ENCODE assay signal across 13 cellular contexts in genomic region chr9:4674783-4675182, GRCh38. TPM values are rescaled to one million over a fixed set of nuclear protein-coding genes. Genes with fewer than 3 reads are reported as not detected.
A peak's percentile ranks its signal among the peaks of the same experiment; 100 is the strongest.
DNase-seq lines count a peak whose midpoint lies in the region; ATAC-seq and TF ChIP-seq lines count a peak whose summit lies in the region.
"Had no signal": no experiment of that assay in that cellular context is flagged by ENCODE, and none has a peak within 500 bp of the region (broad histone marks: within the 10 kb centered on the region; RNA-seq: fewer than 3 reads in every experiment).

No MANE protein-coding gene starts in this region.

- H2BK5ac ChIP-seq in H9 (ENCODE audit: insufficient read length, low read length), result no peak overlapping the region

- H3K4me2 ChIP-seq in H9 (ENCODE audit: insufficient read depth, insufficient read length, low read length), result no peak overlapping the region

- H3K27me3 ChIP-seq in AG04450 (ENCODE audit: control insufficient read depth, insufficient read depth, low read length) (no peaks in the 10 kb centered on the region), H9 (ENCODE audit: insufficient read depth, low read length) (no peaks in the 10 kb centered on the region)

- peaks cover 0 to 4% of the 10 kb centered on the region in 2 donors for H3K27me3 Mint-ChIP-seq in effector memory CD8-positive, alpha-beta T cell
- no peaks in the 10 kb centered on the region; the same call in 1 of the 2 replicates for H3K27me3 Mint-ChIP-seq in H9 (ENCODE audit: low read depth)

- H3K4me3 ChIP-seq in AG04450 (ENCODE audit: low read depth, low read length), result no peak overlapping the region

- H3K18ac ChIP-seq in H9 (ENCODE audit: insufficient read length, low read depth, low read length), result no peak overlapping the region

- POLR2A ChIA-PET in AG04450 (lab: Yijun Ruan, JAX), result no interaction called here

- no peak overlapping the region for H2BK12ac ChIP-seq in H9 (ENCODE audit: insufficient read length, low read depth, low read length)

- TF ChIP-seq CTCF in AG04450 (IDR thresholded peaks at IDR 0.05; ENCODE audit: low read depth, low read length) (no peak), H9 (conservative IDR thresholded peaks at IDR 0.05) (no peak)

- ATAC-seq in effector memory CD8-positive, alpha-beta T cell (replicated peaks), result no peak
- no peak for ATAC-seq in GM21515 (IDR thresholded peaks at IDR 0.05; ENCODE audit: unreplicated experiment)
- no peak for ATAC-seq in GM21737 (IDR thresholded peaks at IDR 0.05; ENCODE audit: unreplicated experiment)

- no peaks in the 10 kb centered on the region for H3K9me3 Mint-ChIP-seq in effector memory CD8-positive, alpha-beta T cell
- no peaks in the 10 kb centered on the region for H3K9me3 Mint-ChIP-seq in H9
- H3K9me3 Mint-ChIP-seq: immature natural killer cell, nephron had no signal

- H3K4me3 Mint-ChIP-seq in effector memory CD8-positive, alpha-beta T cell, result no peak overlapping the region
- no peak overlapping the region for H3K4me3 Mint-ChIP-seq in H9
- H3K4me3 Mint-ChIP-seq: immature natural killer cell, nephron had no signal

- H3K4me1 ChIP-seq in H9 (ENCODE audit: insufficient read depth, low read length), result 0 out of 2 replicates have a peak, but pooled peaks cover 6% of the 10 kb centered on the region

- H3K9me3 ChIP-seq in AG04450 (ENCODE audit: control insufficient read depth, insufficient read depth, low read length), result no peaks in the 10 kb centered on the region; the same call in 1 of the 2 replicates
- H3K9me3 ChIP-seq in H9 (ENCODE audit: control insufficient read depth, low read depth, low read length), result no peaks in the 10 kb centered on the region

- no peak overlapping the region for H2BK20ac ChIP-seq in H9 (ENCODE audit: low read depth, low read length, poor library complexity, severe bottlenecking)

- no peak overlapping the region for H2BK120ac ChIP-seq in H9 (ENCODE audit: low read depth, low read length, poor library complexity, severe bottlenecking)

- no peak overlapping the region for H2AFZ ChIP-seq in H9 (ENCODE audit: low read length)

- H3K14ac ChIP-seq in H9 (ENCODE audit: insufficient read depth, low read length), result no peak overlapping the region

- H3K23me2 ChIP-seq in H9 (ENCODE audit: insufficient read length, low read depth, low read length, poor library complexity, severe bottlenecking), result peaks cover 2% of the 10 kb centered on the region

- H3K27ac ChIP-seq in AG04450 (ENCODE audit: low read depth, low read length) (peak overlapping the region; percentile 63), H9 (ENCODE audit: insufficient read length, low read depth, low read length) (no peak overlapping the region)
- H3K27ac ChIP-seq: HL-60 had no signal

- no peak overlapping the region for H3K9ac ChIP-seq in H9 (ENCODE audit: extremely low read depth, insufficient read length, low read length)

- H3K27ac Mint-ChIP-seq in effector memory CD8-positive, alpha-beta T cell, result no peak overlapping the region
- H3K27ac Mint-ChIP-seq in H9, result no peak overlapping the region
- H3K27ac Mint-ChIP-seq: immature natural killer cell had no signal

- no peak overlapping the region for H2AK5ac ChIP-seq in H9 (ENCODE audit: insufficient read length, low read length)

- DNase-seq in AG04450 (ENCODE audit: low read depth, low spot score), result peak; percentile 85
- peak; percentile 60 for DNase-seq in LHCN-M2 (ENCODE audit: low read depth)
- peak; percentile 21 for DNase-seq in brain pericyte (ENCODE audit: low read depth, low spot score)
- peak; percentile 29 for DNase-seq in kidney tubule cell (ENCODE audit: low spot score)
- DNase-seq in effector memory CD8-positive, alpha-beta T cell, result no peak
- DNase-seq in H9, result no peak
- DNase-seq: AML-193, immature natural killer cell, NCI-H524 had no signal

- no peaks in the 10 kb centered on the region for H3K79me1 ChIP-seq in H9 (ENCODE audit: insufficient read depth, low read depth, low read length, poor library complexity, severe bottlenecking)

- H3K56ac ChIP-seq in H9 (ENCODE audit: insufficient read length, low read depth, low read length), result no peak overlapping the region

- no peak overlapping the region for H4K5ac ChIP-seq in H9 (ENCODE audit: insufficient read length, low read depth, low read length)

- no peaks in the 10 kb centered on the region for H3K79me2 ChIP-seq in H9 (ENCODE audit: insufficient read depth, low read length)

- no peak overlapping the region for H3K4ac ChIP-seq in H9 (ENCODE audit: low read depth, low read length)

- no peak overlapping the region for H3T11ph ChIP-seq in H9 (ENCODE audit: low read length)

- H3K4me1 Mint-ChIP-seq in effector memory CD8-positive, alpha-beta T cell (ENCODE audit: low read depth in 2 of 2), result no peaks in the 10 kb centered on the region
- peaks cover 6 to 8% of the 10 kb centered on the region in 2 experiments for H3K4me1 Mint-ChIP-seq in H9
- H3K4me1 Mint-ChIP-seq: immature natural killer cell, nephron had no signal

- H2BK15ac ChIP-seq in H9 (ENCODE audit: low read depth, low read length), result no peak overlapping the region

- H4K91ac ChIP-seq in H9 (ENCODE audit: insufficient read length, low read depth, low read length), result no peak overlapping the region

- H3K36me3 Mint-ChIP-seq in effector memory CD8-positive, alpha-beta T cell (ENCODE audit: insufficient read depth), result no peaks in the 10 kb centered on the region
- no peaks in the 10 kb centered on the region for H3K36me3 Mint-ChIP-seq in H9 (ENCODE audit: insufficient read depth in 1 of 3, low read depth in 3 of 3)

- H4K20me1 ChIP-seq in H9 (ENCODE audit: control insufficient read depth, insufficient read depth, insufficient read length), result no peaks in the 10 kb centered on the region

- H4K8ac ChIP-seq in H9 (replicated peaks; ENCODE audit: insufficient read length, low read depth, low read length), result no peak overlapping the region

- CTCF ChIA-PET in AG04450 (lab: Charles Lee), result interaction anchor here (1.0 kb wide), 1 partner anchor 75 kb away, joined by 3 read pairs; no protein-coding TSS in a partner anchor

- H3K23ac ChIP-seq in H9 (ENCODE audit: insufficient read length, low read depth, low read length), result no peak overlapping the region

RNA-seq across cellular contexts. Expression of gene CDC37L1, which starts 4.6 kb away (rescaled TPM):
- polyA plus RNA-seq in AG04450 (2011; rRNA removed), result 9.7 and 13.4 TPM in 2 replicates
- 7.0 and 8.2 TPM in 2 replicates for polyA minus RNA-seq in AG04450 (2011; rRNA and poly(A)+ RNA removed)
- 19.1 and 19.4 TPM in 2 replicates for total RNA-seq in LHCN-M2 (2014; rRNA removed)
- polyA plus RNA-seq in LHCN-M2 (2012), result 6.2 TPM
- 17.6 and 19.0 TPM in 2 replicates for total RNA-seq in H9 (2021)

RNA-seq across cellular contexts. Expression of gene SPATA6L, which starts 8.5 kb away (rescaled TPM):
- 1.0 and 1.1 TPM in 2 replicates for polyA plus RNA-seq in AG04450 (2011; rRNA removed)
- polyA minus RNA-seq in AG04450 (2011; rRNA and poly(A)+ RNA removed), result 0.65 and 1.6 TPM in 2 replicates
- total RNA-seq in LHCN-M2 (2014; rRNA removed) (0.19 TPM in 1 of 2 replicates, not detected in the other), H9 (2021) (0.75 and 0.87 TPM in 2 replicates)
- polyA plus RNA-seq in LHCN-M2 (2012), result 0.39 TPM

RNA-seq across cellular contexts. Expression of gene PLPP6, which starts 12.7 kb away (rescaled TPM):
- polyA plus RNA-seq in AG04450 (2011; rRNA removed), result 10.5 and 12.1 TPM in 2 replicates
- polyA minus RNA-seq in AG04450 (2011; rRNA and poly(A)+ RNA removed), result 12.0 and 12.6 TPM in 2 replicates
- total RNA-seq in LHCN-M2 (2014; rRNA removed), result 7.2 and 8.1 TPM in 2 replicates
- 2.8 TPM for polyA plus RNA-seq in LHCN-M2 (2012)
- 7.1 and 7.6 TPM in 2 replicates for total RNA-seq in H9 (2021)

Comparison
In these comparisons a context has a peak if more than half of its experiments do, and no peak if none do; other contexts are left out.
1. DNase-seq: peak in AG04450 (single experiment), LHCN-M2 (single experiment), brain pericyte (single experiment) and kidney tubule cell (single experiment); none in effector memory CD8-positive, alpha-beta T cell (0 of 3) and H9 (single experiment).